In genomic region chr1:117929340-117930172, GRCh38 we compare ENCODE assay signal across 1 cellular context.
TF ChIP-seq lines count a peak whose summit lies in the region.

GDAP2 (minus strand) TSS chr1:117929621; CDS start chr1:117920357, 9,264 bp downstream.
WDR3 (plus strand) TSS chr1:117929739; CDS start chr1:117933320, 3,581 bp downstream.

TF ChIP-seq in HEK293, 187 proteins besides CTCF, POLR2A, EP300 and RAD21 (continued from another document and continues in another):
- TF ChIP-seq ZNF837 (tag by site-specific recombination; IDR thresholded peaks at IDR 0.05): no peak
- no peak for TF ChIP-seq PRDM4 (tag by site-specific recombination; IDR thresholded peaks at IDR 0.05)
- TF ChIP-seq HOXC10 (CRISPR knock-in tag; IDR thresholded peaks at IDR 0.05): no peak
- TF ChIP-seq OVOL3 (tag by site-specific recombination; IDR thresholded peaks at IDR 0.05): no peak
- TF ChIP-seq SP7 (tag by site-specific recombination; IDR thresholded peaks at IDR 0.05): 0 out of 2 replicates have a peak, but pooled peaks have one; percentile 30
- TF ChIP-seq ZNF184 (tag by site-specific recombination; IDR thresholded peaks at IDR 0.05): no peak
- no peak for TF ChIP-seq ZNF704 (tag by site-specific recombination; IDR thresholded peaks at IDR 0.05)
- peak; percentile 90 for TF ChIP-seq ZBTB17 (tag by site-specific recombination; IDR thresholded peaks at IDR 0.05)
- no peak for TF ChIP-seq ZNF211 (tag by site-specific recombination; IDR thresholded peaks at IDR 0.05; ENCODE audit: low read depth)
- TF ChIP-seq KLF8 (tag by site-specific recombination; IDR thresholded peaks at IDR 0.05): peak; percentile 19
- no peak for TF ChIP-seq ZNF140 (tag by site-specific recombination; IDR thresholded peaks at IDR 0.05)
- TF ChIP-seq ZNF148 (tag by site-specific recombination; IDR thresholded peaks at IDR 0.05; ENCODE audit: borderline replicate concordance): no peak
- no peak for TF ChIP-seq ZNF223 (tag by site-specific recombination; IDR thresholded peaks at IDR 0.05)
- no peak for TF ChIP-seq ZNF664 (tag by site-specific recombination; IDR thresholded peaks at IDR 0.05)
- TF ChIP-seq ZNF146 (tag by site-specific recombination; IDR thresholded peaks at IDR 0.05): peak; percentile 4; the same call in 1 of the 2 replicates
- peak; percentile 73 for TF ChIP-seq ZNF501 (tag by site-specific recombination; IDR thresholded peaks at IDR 0.05)
- TF ChIP-seq ZNF10 (tag by site-specific recombination; IDR thresholded peaks at IDR 0.05): no peak
- TF ChIP-seq GLIS1 (tag by site-specific recombination; IDR thresholded peaks at IDR 0.05): peak; percentile 21; the same call in 1 of the 2 replicates
- no peak for TF ChIP-seq ZNF169 (tag by site-specific recombination; IDR thresholded peaks at IDR 0.05)
- TF ChIP-seq AEBP2 (tag by site-specific recombination; IDR thresholded peaks at IDR 0.05; ENCODE audit: borderline replicate concordance): no peak
- TF ChIP-seq ZNF426 (tag by site-specific recombination; IDR thresholded peaks at IDR 0.05): no peak
- no peak for TF ChIP-seq OSR2 (tag by site-specific recombination; IDR thresholded peaks at IDR 0.05)
- TF ChIP-seq ZNF354C (tag by site-specific recombination; IDR thresholded peaks at IDR 0.05; ENCODE audit: borderline replicate concordance, low read depth): no peak
- TF ChIP-seq ZFP69B (tag by site-specific recombination; IDR thresholded peaks at IDR 0.05): no peak
- TF ChIP-seq ZFP37 (tag by site-specific recombination; IDR thresholded peaks at IDR 0.05): peak; percentile 53; the same call in 1 of the 2 replicates
- TF ChIP-seq TCF7L2 (IDR thresholded peaks at IDR 0.05; ENCODE audit: borderline replicate concordance, low read depth, low read length): no peak
- TF ChIP-seq GLI2 (tag by site-specific recombination; IDR thresholded peaks at IDR 0.05; ENCODE audit: borderline replicate concordance, low read depth): no peak
- TF ChIP-seq KLF1 (tag by site-specific recombination; IDR thresholded peaks at IDR 0.05): peak; percentile 19; the same call in 1 of the 2 replicates
- TF ChIP-seq ZNF350 (tag by site-specific recombination; IDR thresholded peaks at IDR 0.05): no peak
- no peak for TF ChIP-seq HIC1 (tag by site-specific recombination; IDR thresholded peaks at IDR 0.05)
- TF ChIP-seq KLF9 (tag by site-specific recombination; IDR thresholded peaks at IDR 0.05; ENCODE audit: low read depth): peak; percentile 83
- TF ChIP-seq ZNF335 (tag by site-specific recombination; conservative IDR thresholded peaks at IDR 0.05): peak; percentile 78
- no peak for TF ChIP-seq ZNF639 (tag by site-specific recombination; IDR thresholded peaks at IDR 0.05)
- no peak for TF ChIP-seq ZNF555 (tag by site-specific recombination; conservative IDR thresholded peaks at IDR 0.05)
- TF ChIP-seq KLF10 (tag by site-specific recombination; IDR thresholded peaks at IDR 0.05): peak; percentile 85
- TF ChIP-seq ZNF629 (tag by site-specific recombination; IDR thresholded peaks at IDR 0.05): peak; percentile 79
- no peak for TF ChIP-seq INSM2 (tag by site-specific recombination; IDR thresholded peaks at IDR 0.05)
- peak; percentile 92 for TF ChIP-seq SP3 (tag by site-specific recombination; IDR thresholded peaks at IDR 0.05)
- peak; percentile 19; the same call in 1 of the 2 replicates for TF ChIP-seq ZNF777 (tag by site-specific recombination; IDR thresholded peaks at IDR 0.05; ENCODE audit: borderline replicate concordance)
- no peak for TF ChIP-seq ZNF266 (tag by site-specific recombination; IDR thresholded peaks at IDR 0.05; ENCODE audit: low read depth)
- no peak for TF ChIP-seq ZNF626 (tag by site-specific recombination; IDR thresholded peaks at IDR 0.05)
- peak; percentile 96 for TF ChIP-seq PRDM10 (tag by site-specific recombination; IDR thresholded peaks at IDR 0.05)
- no peak for TF ChIP-seq ZNF280D (tag by site-specific recombination; IDR thresholded peaks at IDR 0.05)
- no peak for TF ChIP-seq ZNF585B (tag by site-specific recombination; IDR thresholded peaks at IDR 0.05)
- TF ChIP-seq ZNF791 (tag by site-specific recombination; IDR thresholded peaks at IDR 0.05): no peak
